In the genomic region with DNA sequence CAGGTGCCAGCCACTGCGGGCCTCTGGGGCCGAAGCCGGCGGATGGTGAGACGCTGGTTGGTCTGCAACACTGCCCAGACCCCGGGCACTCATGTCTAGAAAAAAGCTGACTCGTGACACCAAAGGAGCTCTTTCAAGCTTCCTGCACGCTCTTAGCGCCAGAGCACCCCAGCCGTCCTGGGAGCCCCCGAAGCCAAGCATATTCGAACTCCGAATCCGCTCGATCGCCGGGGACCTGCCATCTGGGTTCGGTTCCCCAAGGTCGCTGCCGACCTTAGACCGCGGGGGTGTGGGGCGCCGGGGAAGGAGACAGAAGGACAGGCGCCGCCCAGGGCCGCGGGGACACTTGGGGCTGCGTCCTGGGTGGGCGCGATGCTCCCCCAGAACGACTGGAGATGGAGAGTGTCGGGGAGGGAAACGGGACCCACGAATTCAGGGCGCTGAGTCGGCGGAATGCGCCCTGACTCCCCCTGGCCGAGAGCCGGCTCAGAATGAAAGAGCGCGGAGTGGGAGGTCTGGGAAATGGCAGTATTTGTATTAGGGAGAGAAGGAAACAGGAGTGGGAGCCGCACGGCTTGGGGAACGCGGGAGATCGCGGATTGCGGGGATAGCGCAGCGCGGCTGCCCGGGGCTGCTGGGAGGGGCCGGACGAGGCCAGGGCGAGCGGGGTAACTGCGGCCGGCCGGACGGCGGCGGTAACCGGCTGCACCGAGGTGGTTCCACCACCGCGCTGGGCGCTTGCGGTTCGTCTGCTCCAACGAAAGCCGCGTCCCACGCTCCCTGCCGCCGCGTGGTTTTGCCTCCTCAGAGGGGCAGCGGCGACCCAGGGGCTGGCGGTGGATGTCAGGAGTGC, we compare ENCODE assay signal across 8 cellular contexts. TPM values are rescaled to one million over a fixed set of nuclear protein-coding genes. Genes with fewer than 3 reads are reported as not detected.
DNase-seq lines count a peak whose midpoint lies in the region; ATAC-seq, FAIRE-seq and TF ChIP-seq lines count a peak whose summit lies in the region.

No MANE protein-coding gene starts in this region.

- DNase-seq in T-helper 2 cell treated with Interferon-gamma antibody and Interleukin-4, amounts not matched to agents 5 μg/mL and 100 μg/mL, for 36 hours (ENCODE audit: low spot score): no peak
- no peak for DNase-seq in T-helper 2 cell
- peak; percentile 27 for DNase-seq in amniotic epithelial cell (ENCODE audit: low read depth)
- peak; percentile 56 for DNase-seq in right atrium auricular region (ENCODE audit: low spot score)
- DNase-seq in retina: peak; percentile 78
- DNase-seq in H54 (ENCODE audit: insufficient read length, low spot score): no peak
- no peak for DNase-seq in mucosa of gallbladder (ENCODE audit: low spot score)

- no peaks in the 10 kb centered on the region for H3K27me3 ChIP-seq in right atrium auricular region

- TF ChIP-seq POLR2A in H54 (IDR thresholded peaks at IDR 0.05; ENCODE audit: low read depth, low read length): no peak

- no peaks in the 10 kb centered on the region for H3K36me3 ChIP-seq in right atrium auricular region

- H3K4me3 ChIP-seq in right atrium auricular region: peak overlapping the region; percentile 55 to 62

- H3K9me3 Mint-ChIP-seq in T-helper 2 cell treated with Interferon-gamma antibody and Interleukin-4, amounts not matched to agents 5 μg/mL and 100 μg/mL, for 36 hours: no peaks in the 10 kb centered on the region

- H3K4me1 ChIP-seq in right atrium auricular region: peaks cover 0 to 47% of the 10 kb centered on the region in 2 donors

- no peaks in the 10 kb centered on the region for H3K36me3 Mint-ChIP-seq in T-helper 2 cell treated with Interferon-gamma antibody and Interleukin-4, amounts not matched to agents 5 μg/mL and 100 μg/mL, for 36 hours (ENCODE audit: low read depth)

- FAIRE-seq in H54 (lab: Jason Lieb, UNC): no peak

- peak overlapping the region; percentile 74 to 87 for H3K27ac ChIP-seq in right atrium auricular region

- H3K27ac Mint-ChIP-seq in T-helper 2 cell treated with Interferon-gamma antibody and Interleukin-4, amounts not matched to agents 5 μg/mL and 100 μg/mL, for 36 hours: no peak overlapping the region

- H3K4me1 Mint-ChIP-seq in T-helper 2 cell treated with Interferon-gamma antibody and Interleukin-4, amounts not matched to agents 5 μg/mL and 100 μg/mL, for 36 hours (ENCODE audit: low read depth): peaks cover 4% of the 10 kb centered on the region

- TF ChIP-seq CTCF in right atrium auricular region (IDR thresholded peaks at IDR 0.05): peak; percentile 15 to 33

- H3K4me3 Mint-ChIP-seq in T-helper 2 cell treated with Interferon-gamma antibody and Interleukin-4, amounts not matched to agents 5 μg/mL and 100 μg/mL, for 36 hours: peak overlapping the region; percentile 81

- H3K27me3 Mint-ChIP-seq in T-helper 2 cell treated with Interferon-gamma antibody and Interleukin-4, amounts not matched to agents 5 μg/mL and 100 μg/mL, for 36 hours (ENCODE audit: low read depth): peaks cover 65% of the 10 kb centered on the region

- peak; percentile 42 for ATAC-seq in HG03342 (IDR thresholded peaks at IDR 0.05; ENCODE audit: unreplicated experiment)

- no peaks in the 10 kb centered on the region for H3K9me3 ChIP-seq in right atrium auricular region

RNA-seq across cellular contexts. Expression of gene MARCHF6, which starts 20.1 kb away (rescaled TPM):
- total RNA-seq in right atrium auricular region (100 to 1,000 TPM in 1 of 2 donors, 10 to 100 TPM in 1; 89.5 to 103 TPM), mucosa of gallbladder (163 TPM)

RNA-seq across cellular contexts. Expression of gene CMBL, which starts 25.7 kb away (rescaled TPM):
- total RNA-seq in right atrium auricular region (10 to 100 TPM in 1 of 2 donors, 1 to 10 TPM in 1; 5.9 to 20.7 TPM), mucosa of gallbladder (90.1 TPM)

Comparison
In these comparisons a context has a peak if more than half of its experiments do, and no peak if none do; other contexts are left out.
1. DNase-seq: peak in amniotic epithelial cell (single experiment), right atrium auricular region (single experiment) and retina (single experiment); none in T-helper 2 cell treated with Interferon-gamma antibody and Interleukin-4, amounts not matched to agents 5 μg/mL and 100 μg/mL, for 36 hours (single experiment), T-helper 2 cell (0 of 5), H54 (single experiment) and mucosa of gallbladder (single experiment).